In the genomic region with DNA sequence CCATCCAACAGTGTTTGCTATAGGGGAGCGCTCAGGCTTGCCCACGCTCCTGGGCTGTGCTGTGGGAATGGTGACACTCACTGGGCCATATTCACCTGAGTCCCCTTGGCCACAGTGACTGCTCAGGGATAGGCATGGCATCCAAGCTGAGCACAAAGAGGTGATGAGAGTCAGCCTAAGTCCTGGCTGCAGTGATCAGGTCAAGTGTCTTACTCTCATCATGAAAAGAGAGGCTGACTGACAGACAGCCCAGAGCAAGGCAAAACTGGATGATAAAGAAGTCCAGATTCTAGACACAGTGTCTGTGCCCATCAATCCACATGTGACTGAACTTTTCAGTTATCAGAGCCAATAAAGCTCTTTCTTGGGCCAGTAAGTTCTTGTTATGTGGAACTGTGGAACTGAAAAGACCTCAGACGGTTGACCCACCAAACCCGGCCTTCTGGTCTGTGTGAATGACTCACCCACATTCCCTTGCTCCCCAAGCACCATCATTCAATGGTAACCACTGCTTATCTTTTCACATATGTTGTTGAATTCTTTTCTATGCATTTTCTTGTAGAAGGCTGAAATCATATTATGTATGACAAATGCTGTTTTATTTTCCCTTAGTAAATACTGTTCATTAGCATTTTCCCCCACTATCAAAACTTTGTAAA, we compare ENCODE assay signal across 13 cellular contexts. TPM values are rescaled to one million over a fixed set of nuclear protein-coding genes. Genes with fewer than 3 reads are reported as not detected.
DNase-seq lines count a peak whose midpoint lies in the region; ATAC-seq and TF ChIP-seq lines count a peak whose summit lies in the region.
"Had no signal": no experiment of that assay in that cellular context is flagged by ENCODE, and none has a peak within 500 bp of the region (broad histone marks: within the 10 kb centered on the region; RNA-seq: fewer than 3 reads in every experiment).

No MANE protein-coding gene starts in this region.

- no peak overlapping the region for H3K4me2 ChIP-seq in MM.1S (ENCODE audit: low read depth, low read length)

- no peaks in the 10 kb centered on the region for H3K9me3 ChIP-seq in MM.1S (replicated peaks; ENCODE audit: insufficient read depth, low read length)
- no peaks in the 10 kb centered on the region for H3K9me3 ChIP-seq in BE2C
- H3K9me3 ChIP-seq: adrenal gland, upper lobe of left lung had no signal

- DNase-seq in left ventricle myocardium superior (no peak), Right ventricle myocardium inferior (ENCODE audit: missing footprints) (no peak), astrocyte of the spinal cord (ENCODE audit: low read depth, low spot score) (peak; percentile 86), kidney glomerular epithelial cell (lab: John Stamatoyannopoulos, UW) (peak; percentile 64), MM.1S (no peak), iPS-NIHi7 (ENCODE audit: extremely low spot score) (no peak), GM20000 (ENCODE audit: low spot score) (no peak), BE2C (no peak)
- DNase-seq: small intestine, upper lobe of left lung had no signal

- no peak overlapping the region for H3K27ac ChIP-seq in MM.1S (ENCODE audit: low read length)
- H3K27ac ChIP-seq: adrenal gland, BLaER1, upper lobe of left lung had no signal

- no peaks in the 10 kb centered on the region for H3K79me2 ChIP-seq in MM.1S (ENCODE audit: low read length)

- intact Hi-C loops in left ventricle myocardium superior (cut with micrococcal nuclease) (no loop called here), Right ventricle myocardium inferior (cut with DNase I) (no loop called here)

- H3K4me3 ChIP-seq in astrocyte of the spinal cord (ENCODE audit: low read depth, low read length) = no peak overlapping the region
- no peak overlapping the region for H3K4me3 ChIP-seq in MM.1S (ENCODE audit: low read length)
- H3K4me3 ChIP-seq in BE2C (ENCODE audit: low read depth, low read length) = no peak overlapping the region
- H3K4me3 ChIP-seq: adrenal gland, BLaER1, upper lobe of left lung had no signal

- ATAC-seq in left ventricle myocardium superior (peak; percentile 15), Right ventricle myocardium inferior (no peak)
- ATAC-seq: Panc1 had no signal

- TF ChIP-seq CTCF in astrocyte of the spinal cord (IDR thresholded peaks at IDR 0.05; ENCODE audit: low read depth, low read length) (no peak), MM.1S (IDR thresholded peaks at IDR 0.05; ENCODE audit: low read length) (no peak), GM20000 (IDR thresholded peaks at IDR 0.05; ENCODE audit: extremely low read depth, missing control alignments) (no peak), BE2C (IDR thresholded peaks at IDR 0.05; ENCODE audit: low read depth, low read length) (no peak)

- in situ Hi-C loops in astrocyte of the spinal cord (cut with HindIII; ENCODE audit: low sequenced_read_pairs) = no loop called here

- no peaks in the 10 kb centered on the region for H3K9me2 ChIP-seq in MM.1S (replicated peaks; ENCODE audit: insufficient read depth, low read length)

- no peak overlapping the region for H2AFZ ChIP-seq in MM.1S (ENCODE audit: low read length)

- no peaks in the 10 kb centered on the region for H3F3A ChIP-seq in MM.1S (ENCODE audit: insufficient read depth, low read length)

- H3K4me1 ChIP-seq in MM.1S (ENCODE audit: low read length) (no peaks in the 10 kb centered on the region), BE2C (no peaks in the 10 kb centered on the region)

- H3K9ac ChIP-seq in MM.1S (ENCODE audit: low read length) = no peak overlapping the region
- H3K9ac ChIP-seq: BLaER1 had no signal

- no peaks in the 10 kb centered on the region for H4K20me1 ChIP-seq in MM.1S (ENCODE audit: insufficient read depth, low read length)
- H4K20me1 ChIP-seq: BLaER1 had no signal

- no peaks in the 10 kb centered on the region for H3K36me3 ChIP-seq in MM.1S (replicated peaks; ENCODE audit: insufficient read depth, low read length)
- peaks cover 16% of the 10 kb centered on the region for H3K36me3 ChIP-seq in BE2C

- H3K27me3 ChIP-seq in MM.1S (replicated peaks; ENCODE audit: insufficient read depth, low read length) (no peaks in the 10 kb centered on the region), BE2C (no peaks in the 10 kb centered on the region)
- H3K27me3 ChIP-seq: adrenal gland, BLaER1, upper lobe of left lung had no signal

RNA-seq across cellular contexts. Expression of gene YPEL1, which starts 43.2 kb away (rescaled TPM):
- total RNA-seq in left ventricle myocardium superior (3.2 TPM), Right ventricle myocardium inferior (4.4 TPM)
- polyA plus RNA-seq in BE2C (2012; ENCODE audit: insufficient read depth, insufficient read length, low read depth) = 0.43 TPM

Comparison
In these comparisons a context has a peak if more than half of its experiments do, and no peak if none do; other contexts are left out.
1. DNase-seq: peak in astrocyte of the spinal cord (single experiment) and kidney glomerular epithelial cell (single experiment); none in left ventricle myocardium superior (single experiment), Right ventricle myocardium inferior (single experiment), MM.1S (single experiment), iPS-NIHi7 (single experiment), GM20000 (single experiment) and BE2C (single experiment).